ENCODE assay signal across 8 cellular contexts in genomic region chr17:76716834-76717205, GRCh38. TPM values are rescaled to one million over a fixed set of nuclear protein-coding genes. Genes with fewer than 3 reads are reported as not detected.
DNase-seq lines count a peak whose midpoint lies in the region; ATAC-seq and TF ChIP-seq lines count a peak whose summit lies in the region.

No MANE protein-coding gene starts in this region.

- no peak for TF ChIP-seq CTCF in left lung (IDR thresholded peaks at IDR 0.05)
- no peak for TF ChIP-seq CTCF in OCI-LY7 (conservative IDR thresholded peaks at IDR 0.05; ENCODE audit: low read length)

- 0 out of 2 replicates have a peak, but pooled peaks cover 3% of the 10 kb centered on the region for H3K79me2 ChIP-seq in OCI-LY7 (ENCODE audit: insufficient read depth, low read depth, low read length)

- intact Hi-C loops in left lung (cut with DNase I) (loop anchor here in 1 of 2 donors (10.0 kb wide), 1 partner anchor 162 kb away; no protein-coding TSS in a partner anchor), OCI-LY7 (cut with micrococcal nuclease; ENCODE audit: unreplicated experiment) (no loop called here)

- peak; percentile 80 for DNase-seq in A172 (ENCODE audit: low spot score)
- peak; percentile 89 for DNase-seq in HCEC 1CT
- DNase-seq in astrocyte of the hippocampus (ENCODE audit: low read depth, low spot score), result peak; percentile 91
- no peak for DNase-seq in left lung
- DNase-seq in OCI-LY7 (ENCODE audit: low spot score), result no peak
- DNase-seq in stimulated activated CD4-positive, alpha-beta T cell treated with anti-CD3 and anti-CD28 coated beads, Interleukin-12 subunit alpha, Interleukin-12 subunit beta, amount 100 ng/mL, for 4 hours, result no peak

- H3K9me2 ChIP-seq in OCI-LY7 (ENCODE audit: insufficient read depth, low read length), result no peaks in the 10 kb centered on the region

- POLR2A ChIA-PET in OCI-LY7 (lab: Charles Lee), result interaction anchor here (2.3 kb wide), 1 partner anchor 10 kb away, joined by 11 read pairs; the partner anchor contains the start of genes JMJD6 and METTL23

- H3K36me3 ChIP-seq in left lung (peaks cover 0 to 88% of the 10 kb centered on the region in 2 donors), OCI-LY7 (ENCODE audit: insufficient read depth, low read length) (peaks cover 85% of the 10 kb centered on the region)

- H3K4me1 ChIP-seq in left lung (peaks cover 21 to 46% of the 10 kb centered on the region in 2 donors), OCI-LY7 (ENCODE audit: insufficient read depth, low read length, poor library complexity, severe bottlenecking) (peaks cover 16% of the 10 kb centered on the region)

- H3K27ac ChIP-seq in left lung (peak overlapping the region; percentile 75 to 95), OCI-LY7 (ENCODE audit: low read depth, low read length, poor library complexity, severe bottlenecking) (no peak overlapping the region)

- no peak overlapping the region for H3K4me2 ChIP-seq in OCI-LY7 (ENCODE audit: low read length)

- no peaks in the 10 kb centered on the region for H3K27me3 ChIP-seq in left lung

- H3K9me3 ChIP-seq in left lung (no peaks in the 10 kb centered on the region), OCI-LY7 (ENCODE audit: low read length) (no peaks in the 10 kb centered on the region)

- H3K4me3 ChIP-seq in left lung (peak overlapping the region in 1 of 2 donors; percentile 9), OCI-LY7 (ENCODE audit: low read depth, low read length, poor library complexity, severe bottlenecking) (no peak overlapping the region)

- H4K20me1 ChIP-seq in OCI-LY7 (ENCODE audit: insufficient read depth, low read length), result no peaks in the 10 kb centered on the region; the same call in 1 of the 2 replicates

- CTCF ChIA-PET in OCI-LY7 (lab: Charles Lee; ENCODE audit: unreplicated experiment), result no interaction called here

- peak; percentile 44 for ATAC-seq in left lung
- no peak for ATAC-seq in HG02884 (IDR thresholded peaks at IDR 0.05; ENCODE audit: unreplicated experiment)
- ATAC-seq in HG03565 (IDR thresholded peaks at IDR 0.05; ENCODE audit: unreplicated experiment), result no peak

- H2AFZ ChIP-seq in OCI-LY7 (ENCODE audit: low read length), result no peak overlapping the region

- no TSS peak for BruUV-seq in OCI-LY7 (replicated peaks; lab: Mats Ljungman, UMichigan)

RNA-seq across cellular contexts. Expression of gene MXRA7, which starts 6.1 kb away (rescaled TPM):
- total RNA-seq in A172 (2014; rRNA removed; shearing (Covaris generic)), result 187 and 223 TPM in 2 replicates
- 100 to 1,000 TPM in 1 of 2 donors, 10 to 100 TPM in 1; 83.2 to 211 TPM for total RNA-seq in left lung
- total RNA-seq in OCI-LY7 (2014; rRNA removed; shearing (Covaris generic)), result 1.1 and 1.6 TPM in 2 replicates
- 4.9 and 5.3 TPM in 2 replicates for total RNA-seq in OCI-LY7 (2022)

RNA-seq across cellular contexts. Expression of gene JMJD6, which starts 9.6 kb away (rescaled TPM):
- total RNA-seq in A172 (2014; rRNA removed; shearing (Covaris generic)), result 40.5 and 46.8 TPM in 2 replicates
- 10 to 100 TPM; 23.5 to 35.9 TPM for total RNA-seq in left lung
- 39.9 and 41.2 TPM in 2 replicates for total RNA-seq in OCI-LY7 (2014; rRNA removed; shearing (Covaris generic))
- 46.0 and 71.2 TPM in 2 replicates for total RNA-seq in OCI-LY7 (2022)

RNA-seq across cellular contexts. Expression of gene METTL23, which starts 9.8 kb away (rescaled TPM):
- total RNA-seq in A172 (2014; rRNA removed; shearing (Covaris generic)), result 38.6 and 45.5 TPM in 2 replicates
- total RNA-seq in left lung (10 to 100 TPM; 30.6 to 33.5 TPM), OCI-LY7 (2022) (82.7 and 102 TPM in 2 replicates)
- total RNA-seq in OCI-LY7 (2014; rRNA removed; shearing (Covaris generic)), result 91.8 and 93.7 TPM in 2 replicates

RNA-seq across cellular contexts. Expression of gene SRSF2, which starts 20.3 kb away (rescaled TPM):
- total RNA-seq in A172 (2014; rRNA removed; shearing (Covaris generic)), result 334 and 420 TPM in 2 replicates
- total RNA-seq in left lung (100 to 1,000 TPM; 114 to 174 TPM), OCI-LY7 (2022) (619 and 683 TPM in 2 replicates)
- 1,143 and 2,207 TPM in 2 replicates for total RNA-seq in OCI-LY7 (2014; rRNA removed; shearing (Covaris generic))

RNA-seq across cellular contexts. Expression of gene MFSD11, which starts 21.1 kb away (rescaled TPM):
- 24.9 and 30.4 TPM in 2 replicates for total RNA-seq in A172 (2014; rRNA removed; shearing (Covaris generic))
- total RNA-seq in left lung (10 to 100 TPM; 23.6 to 38.2 TPM), OCI-LY7 (2022) (63.1 and 68.4 TPM in 2 replicates)
- total RNA-seq in OCI-LY7 (2014; rRNA removed; shearing (Covaris generic)), result 52.6 and 55.1 TPM in 2 replicates

Comparison
In these comparisons a context has a peak if more than half of its experiments do, and no peak if none do; other contexts are left out.
1. DNase-seq: peak in A172 (single experiment), HCEC 1CT (single experiment) and astrocyte of the hippocampus (single experiment); none in left lung (0 of 2), OCI-LY7 (single experiment) and stimulated activated CD4-positive, alpha-beta T cell treated with anti-CD3 and anti-CD28 coated beads, Interleukin-12 subunit alpha, Interleukin-12 subunit beta, amount 100 ng/mL, for 4 hours (single experiment).
2. RNA of gene MXRA7, which starts 6.1 kb away (total RNA-seq): 83.2 to 211 TPM in left lung and 187 to 223 TPM in A172; 1.1 to 5.3 TPM in OCI-LY7; every median in the first group is over 10 times any median in the second.